ENCODE assay signal across 11 cellular contexts in the genomic region with DNA sequence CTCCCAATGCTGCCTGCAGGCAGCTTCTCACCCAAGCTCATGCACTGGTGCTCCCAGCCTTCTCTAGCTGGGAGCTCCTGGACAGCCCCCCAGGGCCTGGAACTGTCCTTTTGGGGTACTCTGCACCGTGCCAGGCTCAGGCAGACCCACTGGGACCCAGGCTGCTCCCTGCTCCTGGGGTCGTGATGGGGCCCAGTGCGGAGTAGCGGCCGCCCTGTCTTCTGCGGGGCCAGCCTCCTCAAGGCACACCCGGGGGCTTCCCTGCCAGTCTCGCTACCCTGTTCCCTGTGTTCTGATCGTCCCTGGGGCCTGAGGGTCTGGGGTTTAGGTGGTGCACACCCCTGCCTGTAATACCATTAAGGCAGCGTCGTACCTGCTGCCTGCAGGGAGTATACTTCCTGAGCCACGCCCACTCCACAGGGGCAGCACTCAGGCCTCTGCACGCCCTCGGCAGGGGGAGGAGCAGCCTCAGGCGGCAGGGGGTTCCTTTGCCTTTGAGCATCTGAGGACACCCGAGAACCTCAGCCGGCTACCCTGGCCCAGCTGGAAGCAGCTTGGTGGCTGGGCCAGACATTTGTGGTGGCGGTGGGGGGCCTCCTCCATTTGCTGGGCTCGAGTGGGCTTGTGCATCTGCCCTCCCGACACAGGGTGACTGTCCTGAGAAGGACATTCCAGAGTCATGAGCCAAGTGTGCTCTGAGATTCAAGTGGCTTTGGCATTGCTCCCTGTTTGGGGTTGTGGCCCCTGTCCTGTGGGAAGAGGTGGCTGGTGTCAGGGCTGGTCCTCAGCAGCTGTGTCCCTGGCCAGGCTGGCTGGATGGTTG. TPM values are rescaled to one million over a fixed set of nuclear protein-coding genes. Genes with fewer than 3 reads are reported as not detected.
DNase-seq lines count a peak whose midpoint lies in the region; ATAC-seq, FAIRE-seq and TF ChIP-seq lines count a peak whose summit lies in the region.
"Had no signal": no experiment of that assay in that cellular context is flagged by ENCODE, and none has a peak within 500 bp of the region (broad histone marks: within the 10 kb centered on the region; RNA-seq: fewer than 3 reads in every experiment).

No MANE protein-coding gene starts in this region.

- H4K8ac ChIP-seq in H1 (ENCODE audit: extremely low read depth, insufficient read depth, low read length) (no peak overlapping the region), neuronal stem cell (ENCODE audit: low read depth, low read length) (peak overlapping the region; percentile 82)

- no peak for TF ChIP-seq CTCF in HCT116 (IDR thresholded peaks at IDR 0.05 in 2 of 3, conservative IDR thresholded peaks at IDR 0.05 in 1 of 3; ENCODE audit: borderline replicate concordance in 1 of 3, insufficient read depth in 1 of 3, low read depth in 2 of 3, low read length in 2 of 3)
- no peak for TF ChIP-seq CTCF in H1 (IDR thresholded peaks at IDR 0.05; ENCODE audit: control extremely low read depth in 1 of 3, insufficient read depth in 1 of 3, low read depth in 1 of 3, low read length in 3 of 3)

- no peak overlapping the region for H2BK20ac ChIP-seq in H1 (ENCODE audit: low read length)

- H2AFZ ChIP-seq in HCT116 (ENCODE audit: low read depth, low read length, poor library complexity, severe bottlenecking) (no peak overlapping the region), H1 (ENCODE audit: low read length) (no peak overlapping the region), neuronal stem cell (ENCODE audit: low read length) (no peak overlapping the region)

- peaks cover 13 to 20% of the 10 kb centered on the region in 2 experiments for H3K4me1 ChIP-seq in HCT116 (ENCODE audit: control insufficient read depth in 1 of 2, insufficient read depth in 2 of 2, low read length in 2 of 2)
- H3K4me1 ChIP-seq in H1 (replicated peaks in 1 of 4; ENCODE audit: control insufficient read depth in 3 of 4, insufficient read depth in 4 of 4, low read length in 3 of 4) = peaks cover 0 to 8% (median 1%) of the 10 kb centered on the region in 4 experiments; a peak in 3 of 7 replicates
- peaks cover 0 to 5% of the 10 kb centered on the region in 2 donors for H3K4me1 ChIP-seq in neuronal stem cell (ENCODE audit: control insufficient read depth in 2 of 2, insufficient read depth in 1 of 2, low read depth in 1 of 2, low read length in 2 of 2)

- ATAC-seq in HCT116 = peak; percentile 79
- no peak for ATAC-seq in T-helper 17 cell
- ATAC-seq: activated CD8-positive, alpha-beta T cell treated with anti-CD3 and anti-CD28 coated beads for 36 hours had no signal

- H3K4ac ChIP-seq in H1 (replicated peaks; ENCODE audit: insufficient read length, low read depth, low read length) (no peak overlapping the region), neuronal stem cell (ENCODE audit: low read length) (no peak overlapping the region)

- no peak for TF ChIP-seq EP300 in H1 (IDR thresholded peaks at IDR 0.05; ENCODE audit: borderline replicate concordance in 1 of 2, low read depth in 2 of 2, low read length in 2 of 2)

- CTCF ChIA-PET in HCT116 (lab: Charles Lee) = no interaction called here
- CTCF ChIA-PET in H1 (lab: Charles Lee; ENCODE audit: partially characterized antibody) = interaction anchor here (0.6 to 1.9 kb wide), 5 partner anchors 9 to 160 kb away, joined by 3 to 5 read pairs (median 3); no protein-coding TSS in a partner anchor

- H2BK15ac ChIP-seq in H1 (ENCODE audit: low read length) (no peak overlapping the region), neuronal stem cell (ENCODE audit: low read length) (no peak overlapping the region)

- H3K36me3 ChIP-seq in HCT116 (ENCODE audit: control insufficient read depth in 1 of 2, insufficient read depth in 2 of 2, low read length in 2 of 2) (peaks cover 18 to 19% of the 10 kb centered on the region in 2 experiments; a peak in 3 of 4 replicates), H1 (ENCODE audit: control insufficient read depth in 2 of 4, insufficient read depth in 4 of 4, low read length in 3 of 4) (peaks cover 14 to 81% (median 41%) of the 10 kb centered on the region in 4 experiments; a peak in 7 of 8 replicates), neuronal stem cell (replicated peaks in 1 of 2; ENCODE audit: control insufficient read depth in 2 of 2, insufficient read depth in 2 of 2, low read length in 2 of 2) (peaks cover 48 to 89% of the 10 kb centered on the region in 2 donors)

- intact Hi-C loops in HCT116 (cut with micrococcal nuclease) = no loop called here
- intact Hi-C loops in posterior cingulate gyrus (cut with DNase I) = no loop called here

- no peak for FAIRE-seq in H1 (lab: Jason Lieb, UNC)

- no peaks in the 10 kb centered on the region for H3K23me2 ChIP-seq in H1 (ENCODE audit: low read depth, low read length)

- no peaks in the 10 kb centered on the region for H3K9me2 ChIP-seq in HCT116 (ENCODE audit: insufficient read depth)

- H3K4me3 ChIP-seq in HCT116 (replicated peaks in 1 of 2; ENCODE audit: low read depth in 1 of 2, low read length in 2 of 2) = no peak overlapping the region
- no peak overlapping the region for H3K4me3 ChIP-seq in H1 (ENCODE audit: extremely low read depth in 1 of 4, insufficient read depth in 2 of 4, low read depth in 3 of 4, low read length in 4 of 4)
- H3K4me3 ChIP-seq in neuronal stem cell (ENCODE audit: low read length in 2 of 2) = no peak overlapping the region

- H3K27me3 ChIP-seq in HCT116 (ENCODE audit: insufficient read depth, low read length) (no peaks in the 10 kb centered on the region), H1 (replicated peaks in 1 of 4; ENCODE audit: control insufficient read depth in 3 of 4, extremely low read depth in 1 of 4, insufficient read depth in 3 of 4, low read length in 3 of 4) (no peaks in the 10 kb centered on the region), neuronal stem cell (ENCODE audit: control insufficient read depth in 3 of 3, insufficient read depth in 3 of 3, low read depth in 1 of 3, low read length in 3 of 3) (no peaks in the 10 kb centered on the region)

- H3K14ac ChIP-seq in H1 (ENCODE audit: insufficient read length) (no peak overlapping the region), neuronal stem cell (ENCODE audit: low read length) (no peak overlapping the region)

- H3K27ac Mint-ChIP-seq in T-helper 17 cell = no peak overlapping the region
- H3K27ac Mint-ChIP-seq: activated CD8-positive, alpha-beta T cell treated with anti-CD3 and anti-CD28 coated beads for 36 hours had no signal

- H2AK5ac ChIP-seq in H1 (ENCODE audit: low read depth, low read length) (no peak overlapping the region), neuronal stem cell (ENCODE audit: low read depth, low read length) (no peak overlapping the region)

- peak overlapping the region; percentile 53 for H3K27ac ChIP-seq in HCT116 (ENCODE audit: low read depth, low read length)
- H3K27ac ChIP-seq in H1 (ENCODE audit: low read depth, low read length) = no peak overlapping the region
- H3K27ac ChIP-seq in neuronal stem cell (replicated peaks; ENCODE audit: low read length) = no peak overlapping the region

- H3K4me3 Mint-ChIP-seq in T-helper 17 cell = no peak overlapping the region
- H3K4me3 Mint-ChIP-seq: activated CD8-positive, alpha-beta T cell treated with anti-CD3 and anti-CD28 coated beads for 36 hours had no signal

- H3K79me1 ChIP-seq in H1 (ENCODE audit: low read depth, low read length) (no peaks in the 10 kb centered on the region), neuronal stem cell (ENCODE audit: low read depth, low read length) (peaks cover 5% of the 10 kb centered on the region)

- H3K79me2 ChIP-seq in HCT116 (ENCODE audit: insufficient read depth, low read length) (no peaks in the 10 kb centered on the region), H1 (ENCODE audit: control insufficient read depth in 1 of 2, insufficient read depth in 2 of 2, low read length in 2 of 2) (no peaks in the 10 kb centered on the region; a peak in 1 of 4 replicates)

- POLR2A ChIA-PET in HCT116 (lab: Charles Lee) = no interaction called here
- POLR2A ChIA-PET in H1 (lab: Charles Lee; ENCODE audit: partially characterized antibody) = no interaction called here

- no TSS peak for BruUV-seq in HCT116 (replicated peaks; lab: Mats Ljungman, UMichigan)

- no peak overlapping the region for H2BK12ac ChIP-seq in H1 (ENCODE audit: low read depth, low read length)
- H2BK12ac ChIP-seq in neuronal stem cell (ENCODE audit: low read length) = no peak overlapping the region

- H4K91ac ChIP-seq in H1 (replicated peaks; ENCODE audit: insufficient read length, low read length) (no peak overlapping the region), neuronal stem cell (ENCODE audit: low read depth, low read length, poor library complexity) (no peak overlapping the region)

- H3K4me1 Mint-ChIP-seq in T-helper 17 cell = no peaks in the 10 kb centered on the region

- 89% methylated on average over 17 of the region's 20 CpGs; no CpG with 5 or more reads in 1 of the 2 experiments for WGBS in H1 (ENCODE audit: extremely low coverage in 1 of 2, insufficient coverage in 1 of 2, insufficient read length in 1 of 2, insufficient replicate concordance in 2 of 2, low coverage in 1 of 2, low lambda C conversion rate in 2 of 2, missing lambda C conversion rate in 1 of 2), 2 experiments
- WGBS in neuronal stem cell (ENCODE audit: extremely low coverage in 2 of 2, insufficient read length in 2 of 2, insufficient replicate concordance in 1 of 2), 2 donors = no CpG with 5 or more reads among the region's 20 CpGs

- RAD21 ChIA-PET in HCT116 (lab: Charles Lee; ENCODE audit: low non-redundant PET in 1 of 2, low total read pairs in 2 of 2, uncharacterized antibody in 2 of 2, unreplicated experiment in 2 of 2) = no interaction called here

- TF ChIP-seq POLR2A in HCT116 (IDR thresholded peaks at IDR 0.05; ENCODE audit: borderline replicate concordance, extremely low read depth, insufficient read depth, insufficient read length) (no peak), H1 (IDR thresholded peaks at IDR 0.05; ENCODE audit: control extremely low read depth in 1 of 2, low read depth in 2 of 2, low read length in 2 of 2) (no peak)

- H4K5ac ChIP-seq in H1 (ENCODE audit: insufficient read length, low read depth, low read length) = no peak overlapping the region

- no peak overlapping the region for H3K56ac ChIP-seq in H1 (replicated peaks; ENCODE audit: insufficient read length, low read depth, low read length)

- H4K20me1 ChIP-seq in HCT116 (ENCODE audit: insufficient read depth) (no peaks in the 10 kb centered on the region), H1 (replicated peaks in 1 of 2; ENCODE audit: control insufficient read depth in 1 of 2, insufficient read depth in 2 of 2, low read length in 2 of 2) (peaks cover 11 to 32% of the 10 kb centered on the region in 2 experiments)

- no peaks in the 10 kb centered on the region for H3K27me3 Mint-ChIP-seq in T-helper 17 cell
- H3K27me3 Mint-ChIP-seq: activated CD8-positive, alpha-beta T cell treated with anti-CD3 and anti-CD28 coated beads for 36 hours had no signal

- peak overlapping the region; percentile 16; the same call in 1 of the 2 replicates for H3K9ac ChIP-seq in HCT116 (ENCODE audit: low read length)
- no peak overlapping the region for H3K9ac ChIP-seq in H1 (replicated peaks in 1 of 4; ENCODE audit: extremely low read depth in 1 of 4, low read depth in 3 of 4, low read length in 3 of 4)
- peak overlapping the region; percentile 63 for H3K9ac ChIP-seq in neuronal stem cell (ENCODE audit: low read depth, low read length, poor library complexity)

- no peaks in the 10 kb centered on the region for H3K9me3 ChIP-seq in HCT116 (ENCODE audit: control insufficient read depth in 1 of 2, insufficient read depth in 1 of 2, low read depth in 1 of 2, low read length in 2 of 2)
- H3K9me3 ChIP-seq in H1 (ENCODE audit: insufficient read depth in 2 of 2, low read depth in 1 of 2, low read length in 1 of 2) = no peaks in the 10 kb centered on the region
- peaks cover 0 to 2% of the 10 kb centered on the region in 2 donors for H3K9me3 ChIP-seq in neuronal stem cell (replicated peaks in 1 of 2; ENCODE audit: control insufficient read depth in 2 of 2, insufficient read depth in 1 of 2, low read depth in 1 of 2, low read length in 2 of 2)
- no peaks in the 10 kb centered on the region for H3K9me3 ChIP-seq in T-helper 17 cell (ENCODE audit: control insufficient read depth, low read length, poor library complexity, severe bottlenecking)

- H3K4me2 ChIP-seq in HCT116 (ENCODE audit: low read length) (peak overlapping the region; percentile 59), H1 (ENCODE audit: insufficient read depth in 1 of 2, low read depth in 2 of 2, low read length in 2 of 2) (no peak overlapping the region), neuronal stem cell (ENCODE audit: insufficient read depth, low read length, poor library complexity, severe bottlenecking) (no peak overlapping the region)

- H2BK120ac ChIP-seq in H1 (replicated peaks; ENCODE audit: low read depth, low read length) (no peak overlapping the region), neuronal stem cell (ENCODE audit: low read depth, low read length) (no peak overlapping the region)

- TF ChIP-seq RAD21 in HCT116 (IDR thresholded peaks at IDR 0.05; ENCODE audit: low read depth) (no peak), H1 (IDR thresholded peaks at IDR 0.05 in 1 of 2, conservative IDR thresholded peaks at IDR 0.05 in 1 of 2; ENCODE audit: low read depth in 2 of 2, low read length in 2 of 2) (no peak)

- H2BK5ac ChIP-seq in H1 (ENCODE audit: low read depth, low read length) = no peak overlapping the region
- no peak overlapping the region for H2BK5ac ChIP-seq in neuronal stem cell (ENCODE audit: low read length)

- H3K18ac ChIP-seq in H1 (ENCODE audit: extremely low read depth, low read length) (peak overlapping the region; percentile 19; the same call in 1 of the 2 replicates), neuronal stem cell (ENCODE audit: low read length) (no peak overlapping the region)

- no peaks in the 10 kb centered on the region for H3K36me3 Mint-ChIP-seq in T-helper 17 cell (ENCODE audit: low read depth)

- no peak for DNase-seq in HCT116 (ENCODE audit: low read depth, low spot score)
- DNase-seq in NCI-H345 (lab: John Stamatoyannopoulos, UW) = peak; percentile 74
- DNase-seq in H1 (ENCODE audit: low read depth in 1 of 2, low spot score in 2 of 2) = no peak
- DNase-seq in neuronal stem cell (ENCODE audit: low spot score) = no peak
- no peak for DNase-seq in NCI-H1436 (lab: John Stamatoyannopoulos, UW)
- DNase-seq in HPDE6-E6E7 (ENCODE audit: extremely low spot score) = no peak
- no peak for DNase-seq in T-helper 17 cell
- DNase-seq in posterior cingulate gyrus = no peak
- DNase-seq: activated CD8-positive, alpha-beta T cell treated with anti-CD3 and anti-CD28 coated beads for 36 hours; activated gamma-delta T cell treated with Interleukin-2 at 50 U/mL for 16 hours; NCI-H146 had no signal

- H3K23ac ChIP-seq in H1 (ENCODE audit: insufficient read length) (no peak overlapping the region), neuronal stem cell (ENCODE audit: low read depth, low read length, poor library complexity) (peak overlapping the region; percentile 3)

RNA-seq across cellular contexts. Expression of a gene that starts 9.2 kb away (rescaled TPM):
- 31.1 TPM for total RNA-seq in HCT116 (2021; ENCODE audit: unreplicated experiment)
- polyA plus RNA-seq in HCT116 (2012) = 37.8 and 43.3 TPM in 2 replicates
- total RNA-seq in H1 (2021; fragmentation: NEBNext Ultra II Directional; extraction: Animal tissue kit (Norgen Biotek cat#: 25700)) = 4.0 and 4.2 TPM in 2 replicates
- polyA plus RNA-seq in H1 (2011; rRNA removed) = 13.5 and 28.4 TPM in 2 replicates
- polyA plus RNA-seq in H1 (2011; cell fraction: cytosol; rRNA removed) = 11.7 TPM
- polyA plus RNA-seq in H1 (2011; cell fraction: nucleus; rRNA removed) = 18.2 TPM
- 6.1 to 9.1 TPM (median 7.6 TPM) in 4 replicates for polyA plus RNA-seq in H1 (2012, experiment 1 of 2)
- 5.1 TPM for polyA plus RNA-seq in H1 (2012, experiment 2 of 2)
- 6.7 TPM for polyA plus RNA-seq in H1 (2013, experiment 1 of 2)
- polyA plus RNA-seq in H1 (2013, experiment 2 of 2) = 7.7 TPM
- polyA minus RNA-seq in H1 (2011; rRNA and poly(A)+ RNA removed) = 0.76 and 0.83 TPM in 2 replicates
- polyA minus RNA-seq in H1 (2011; cell fraction: cytosol; rRNA and poly(A)+ RNA removed) = 3.4 TPM
- polyA minus RNA-seq in H1 (2011; cell fraction: nucleus; rRNA and poly(A)+ RNA removed) = 3.5 TPM
- polyA plus RNA-seq in neuronal stem cell (2013, experiment 1 of 2) = 16.9 TPM
- polyA plus RNA-seq in neuronal stem cell (2013, experiment 2 of 2) = 15.2 TPM
- 10 to 100 TPM; 51.6 to 58.8 TPM for total RNA-seq in T-helper 17 cell

RNA-seq across cellular contexts. Expression of a gene that starts 21.3 kb away (rescaled TPM):
- total RNA-seq in HCT116 (2021; ENCODE audit: unreplicated experiment) (260 TPM), T-helper 17 cell (100 to 1,000 TPM; 451 to 842 TPM)
- 613 and 656 TPM in 2 replicates for polyA plus RNA-seq in HCT116 (2012)
- 1.2 and 2.4 TPM in 2 replicates for total RNA-seq in H1 (2021; fragmentation: NEBNext Ultra II Directional; extraction: Animal tissue kit (Norgen Biotek cat#: 25700))
- polyA plus RNA-seq in H1 (2011; rRNA removed) = 2.2 and 5.3 TPM in 2 replicates
- polyA plus RNA-seq in H1 (2011; cell fraction: cytosol; rRNA removed) = 3.1 TPM
- polyA plus RNA-seq in H1 (2011; cell fraction: nucleus; rRNA removed) = 5.1 TPM
- polyA plus RNA-seq in H1 (2012, experiment 1 of 2) = 4.4 to 8.5 TPM (median 6.3 TPM) in 4 replicates
- polyA plus RNA-seq in H1 (2012, experiment 2 of 2) = 8.2 TPM
- polyA plus RNA-seq in H1 (2013, experiment 1 of 2) = 7.6 TPM
- polyA plus RNA-seq in H1 (2013, experiment 2 of 2) = 8.4 TPM
- 0.63 TPM in 1 of 2 replicates, not detected in the other for polyA minus RNA-seq in H1 (2011; rRNA and poly(A)+ RNA removed)
- polyA minus RNA-seq in H1 (2011; cell fraction: cytosol; rRNA and poly(A)+ RNA removed) = 6.4 TPM
- polyA minus RNA-seq in H1 (2011; cell fraction: nucleus; rRNA and poly(A)+ RNA removed) = 5.2 TPM
- polyA plus RNA-seq in neuronal stem cell (2013, experiment 1 of 2) = 98.0 TPM
- 93.7 TPM for polyA plus RNA-seq in neuronal stem cell (2013, experiment 2 of 2)

RNA-seq across cellular contexts. Expression of a gene that starts 25.6 kb away (rescaled TPM):
- total RNA-seq in HCT116 (2021; ENCODE audit: unreplicated experiment) (40.4 TPM), T-helper 17 cell (100 to 1,000 TPM; 141 to 361 TPM)
- 30.8 and 33.5 TPM in 2 replicates for polyA plus RNA-seq in HCT116 (2012)
- 5.6 and 6.4 TPM in 2 replicates for total RNA-seq in H1 (2021; fragmentation: NEBNext Ultra II Directional; extraction: Animal tissue kit (Norgen Biotek cat#: 25700))
- 14.8 and 22.8 TPM in 2 replicates for polyA plus RNA-seq in H1 (2011; rRNA removed)
- 21.7 TPM for polyA plus RNA-seq in H1 (2011; cell fraction: cytosol; rRNA removed)
- polyA plus RNA-seq in H1 (2011; cell fraction: nucleus; rRNA removed) = 43.3 TPM
- 5.9 to 19.5 TPM (median 16.0 TPM) in 4 replicates for polyA plus RNA-seq in H1 (2012, experiment 1 of 2)
- polyA plus RNA-seq in H1 (2012, experiment 2 of 2) = 10.3 TPM
- 5.8 TPM for polyA plus RNA-seq in H1 (2013, experiment 1 of 2)
- polyA plus RNA-seq in H1 (2013, experiment 2 of 2) = 6.2 TPM
- 4.2 and 8.8 TPM in 2 replicates for polyA minus RNA-seq in H1 (2011; rRNA and poly(A)+ RNA removed)
- polyA minus RNA-seq in H1 (2011; cell fraction: cytosol; rRNA and poly(A)+ RNA removed) = 9.1 TPM
- polyA minus RNA-seq in H1 (2011; cell fraction: nucleus; rRNA and poly(A)+ RNA removed) = 18.9 TPM
- 13.4 TPM for polyA plus RNA-seq in neuronal stem cell (2013, experiment 1 of 2)
- polyA plus RNA-seq in neuronal stem cell (2013, experiment 2 of 2) = 11.7 TPM

RNA-seq across cellular contexts. Expression of a gene that starts 45.8 kb away (rescaled TPM):
- total RNA-seq in HCT116 (2021; ENCODE audit: unreplicated experiment) (229 TPM), T-helper 17 cell (10 to 100 TPM; 99.0 to 99.7 TPM)
- polyA plus RNA-seq in HCT116 (2012) = 132 and 135 TPM in 2 replicates
- total RNA-seq in H1 (2021; fragmentation: NEBNext Ultra II Directional; extraction: Animal tissue kit (Norgen Biotek cat#: 25700)) = 217 and 221 TPM in 2 replicates
- 73.9 and 159 TPM in 2 replicates for polyA plus RNA-seq in H1 (2011; rRNA removed)
- 107 TPM for polyA plus RNA-seq in H1 (2011; cell fraction: cytosol; rRNA removed)
- polyA plus RNA-seq in H1 (2011; cell fraction: nucleus; rRNA removed) = 578 TPM
- polyA plus RNA-seq in H1 (2012, experiment 1 of 2) = 172 to 212 TPM (median 181 TPM) in 4 replicates
- 113 TPM for polyA plus RNA-seq in H1 (2012, experiment 2 of 2)
- 173 TPM for polyA plus RNA-seq in H1 (2013, experiment 1 of 2)
- 167 TPM for polyA plus RNA-seq in H1 (2013, experiment 2 of 2)
- 58.7 and 60.2 TPM in 2 replicates for polyA minus RNA-seq in H1 (2011; rRNA and poly(A)+ RNA removed)
- 171 TPM for polyA minus RNA-seq in H1 (2011; cell fraction: cytosol; rRNA and poly(A)+ RNA removed)
- 231 TPM for polyA minus RNA-seq in H1 (2011; cell fraction: nucleus; rRNA and poly(A)+ RNA removed)
- 199 TPM for polyA plus RNA-seq in neuronal stem cell (2013, experiment 1 of 2)
- polyA plus RNA-seq in neuronal stem cell (2013, experiment 2 of 2) = 194 TPM

Comparison
In these comparisons a context has a peak if more than half of its experiments do, and no peak if none do; other contexts are left out.
1. H3K9ac ChIP-seq: peak in HCT116 (single experiment) and neuronal stem cell (single experiment); none in H1 (0 of 4).
2. RNA of a gene that starts 21.3 kb away (total RNA-seq): 451 to 842 TPM in T-helper 17 cell and 260 TPM in HCT116 (single experiment); 1.2 to 2.4 TPM in H1; every median in the first group is over 10 times any median in the second.